ENCODE assay signal across 1 cellular context in the genomic region with DNA sequence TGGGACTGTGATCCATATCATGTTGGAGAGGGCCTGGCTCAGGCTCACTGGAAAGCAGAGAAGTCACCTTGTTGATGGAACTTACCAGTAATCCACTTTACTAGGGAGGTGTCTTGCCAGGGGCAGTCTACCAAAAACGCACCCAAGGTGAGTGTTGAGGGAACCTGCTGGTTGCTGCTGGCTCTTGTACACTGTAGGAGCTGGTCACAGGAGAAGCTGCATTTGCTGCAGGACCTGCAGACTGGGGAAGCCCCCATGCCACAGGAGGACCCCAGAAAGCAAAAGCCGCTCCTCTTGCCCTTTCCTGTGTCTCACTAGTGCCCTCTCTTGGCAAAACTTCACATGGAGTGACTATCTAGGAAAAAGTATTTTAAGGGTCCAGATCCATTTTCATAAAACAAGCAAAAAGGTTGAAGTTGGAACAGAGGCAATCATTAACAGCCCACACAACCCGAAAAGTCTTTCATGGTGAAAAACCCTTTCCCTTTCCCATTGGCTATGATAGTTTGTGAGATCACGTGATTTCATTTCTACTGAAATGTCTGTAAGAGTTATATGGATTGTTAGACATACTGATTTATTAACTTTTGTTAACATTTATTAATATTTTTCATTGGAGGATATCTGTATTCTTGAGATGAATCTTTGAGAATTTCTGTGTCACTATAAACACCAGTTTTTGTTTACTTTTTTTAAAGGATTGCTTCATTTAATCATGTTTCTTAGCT.
A peak's percentile ranks its signal among the peaks of the same experiment; 100 is the strongest.
TF ChIP-seq lines count a peak whose summit lies in the region.

No MANE protein-coding gene starts in this region.

TF ChIP-seq in HEK293, 187 proteins besides CTCF, POLR2A, EP300 and RAD21 (continued from another document and continues in another):
- TF ChIP-seq, protein P1, sequence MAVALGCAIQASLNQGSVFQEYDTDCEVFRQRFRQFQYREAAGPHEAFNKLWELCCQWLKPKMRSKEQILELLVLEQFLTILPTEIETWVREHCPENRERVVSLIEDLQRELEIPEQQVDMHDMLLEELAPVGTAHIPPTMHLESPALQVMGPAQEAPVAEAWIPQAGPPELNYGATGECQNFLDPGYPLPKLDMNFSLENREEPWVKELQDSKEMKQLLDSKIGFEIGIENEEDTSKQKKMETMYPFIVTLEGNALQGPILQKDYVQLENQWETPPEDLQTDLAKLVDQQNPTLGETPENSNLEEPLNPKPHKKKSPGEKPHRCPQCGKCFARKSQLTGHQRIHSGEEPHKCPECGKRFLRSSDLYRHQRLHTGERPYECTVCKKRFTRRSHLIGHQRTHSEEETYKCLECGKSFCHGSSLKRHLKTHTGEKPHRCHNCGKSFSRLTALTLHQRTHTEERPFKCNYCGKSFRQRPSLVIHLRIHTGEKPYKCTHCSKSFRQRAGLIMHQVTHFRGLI (tag by site-specific recombination; IDR thresholded peaks at IDR 0.05), result no peak
- TF ChIP-seq ZFP69B (tag by site-specific recombination; IDR thresholded peaks at IDR 0.05) (no peak), ZNF404 (tag by site-specific recombination; IDR thresholded peaks at IDR 0.05) (no peak), PRDM1 (tag by site-specific recombination; IDR thresholded peaks at IDR 0.05) (peak; percentile 57), ZNF292 (tag by site-specific recombination; IDR thresholded peaks at IDR 0.05; ENCODE audit: borderline replicate concordance, low read depth) (no peak), ZNF701 (tag by site-specific recombination; IDR thresholded peaks at IDR 0.05) (no peak), ZNF76 (tag by site-specific recombination; IDR thresholded peaks at IDR 0.05; ENCODE audit: borderline replicate concordance, low read depth) (no peak), ZNF19 (tag by site-specific recombination; IDR thresholded peaks at IDR 0.05; ENCODE audit: low read depth) (no peak), ZNF366 (tag by site-specific recombination; conservative IDR thresholded peaks at IDR 0.05) (no peak), ZFP37 (tag by site-specific recombination; IDR thresholded peaks at IDR 0.05) (no peak), ZEB2 (tag by site-specific recombination; IDR thresholded peaks at IDR 0.05) (0 out of 2 replicates have a peak, but pooled peaks have one; percentile 15), ZNF140 (tag by site-specific recombination; IDR thresholded peaks at IDR 0.05) (no peak), ZBTB21 (tag by site-specific recombination; IDR thresholded peaks at IDR 0.05) (no peak), ZBTB7A (tag by site-specific recombination; IDR thresholded peaks at IDR 0.05; ENCODE audit: low read depth) (no peak), KLF9 (tag by site-specific recombination; IDR thresholded peaks at IDR 0.05; ENCODE audit: low read depth) (no peak), TCF7L2 (IDR thresholded peaks at IDR 0.05; ENCODE audit: borderline replicate concordance, low read depth, low read length) (no peak), ZNF654 (tag by site-specific recombination; IDR thresholded peaks at IDR 0.05; ENCODE audit: low read depth) (peak; percentile 87), ZNF768 (tag by site-specific recombination; IDR thresholded peaks at IDR 0.05) (no peak), ZNF792 (tag by site-specific recombination; IDR thresholded peaks at IDR 0.05) (no peak), ZNF416 (tag by site-specific recombination; IDR thresholded peaks at IDR 0.05) (no peak), ZNF830 (tag by site-specific recombination; IDR thresholded peaks at IDR 0.05; ENCODE audit: low read depth) (no peak), ZNF600 (tag by site-specific recombination; IDR thresholded peaks at IDR 0.05) (peak; percentile 89), ZNF302 (tag by site-specific recombination; IDR thresholded peaks at IDR 0.05; ENCODE audit: low read depth) (no peak), ZNF211 (tag by site-specific recombination; IDR thresholded peaks at IDR 0.05; ENCODE audit: low read depth) (no peak), KLF1 (tag by site-specific recombination; IDR thresholded peaks at IDR 0.05) (no peak), MZF1 (tag by site-specific recombination; IDR thresholded peaks at IDR 0.05; ENCODE audit: borderline replicate concordance) (no peak), ZNF311 (tag by site-specific recombination; IDR thresholded peaks at IDR 0.05; ENCODE audit: borderline replicate concordance) (no peak), HOXA7 (CRISPR knock-in tag; IDR thresholded peaks at IDR 0.05; ENCODE audit: borderline replicate concordance) (no peak), ZNF239 (tag by site-specific recombination; IDR thresholded peaks at IDR 0.05) (no peak), ZNF426 (tag by site-specific recombination; IDR thresholded peaks at IDR 0.05) (no peak), ZNF174 (tag by site-specific recombination; IDR thresholded peaks at IDR 0.05) (no peak), ZNF777 (tag by site-specific recombination; IDR thresholded peaks at IDR 0.05; ENCODE audit: borderline replicate concordance) (no peak), SP7 (tag by site-specific recombination; IDR thresholded peaks at IDR 0.05) (0 out of 2 replicates have a peak, but pooled peaks have one; percentile 4)
- TF ChIP-seq, protein P2, sequence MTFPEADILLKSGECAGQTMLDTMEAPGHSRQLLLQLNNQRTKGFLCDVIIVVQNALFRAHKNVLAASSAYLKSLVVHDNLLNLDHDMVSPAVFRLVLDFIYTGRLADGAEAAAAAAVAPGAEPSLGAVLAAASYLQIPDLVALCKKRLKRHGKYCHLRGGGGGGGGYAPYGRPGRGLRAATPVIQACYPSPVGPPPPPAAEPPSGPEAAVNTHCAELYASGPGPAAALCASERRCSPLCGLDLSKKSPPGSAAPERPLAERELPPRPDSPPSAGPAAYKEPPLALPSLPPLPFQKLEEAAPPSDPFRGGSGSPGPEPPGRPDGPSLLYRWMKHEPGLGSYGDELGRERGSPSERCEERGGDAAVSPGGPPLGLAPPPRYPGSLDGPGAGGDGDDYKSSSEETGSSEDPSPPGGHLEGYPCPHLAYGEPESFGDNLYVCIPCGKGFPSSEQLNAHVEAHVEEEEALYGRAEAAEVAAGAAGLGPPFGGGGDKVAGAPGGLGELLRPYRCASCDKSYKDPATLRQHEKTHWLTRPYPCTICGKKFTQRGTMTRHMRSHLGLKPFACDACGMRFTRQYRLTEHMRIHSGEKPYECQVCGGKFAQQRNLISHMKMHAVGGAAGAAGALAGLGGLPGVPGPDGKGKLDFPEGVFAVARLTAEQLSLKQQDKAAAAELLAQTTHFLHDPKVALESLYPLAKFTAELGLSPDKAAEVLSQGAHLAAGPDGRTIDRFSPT (tag by site-specific recombination; IDR thresholded peaks at IDR 0.05), result no peak
- TF ChIP-seq, protein P3, sequence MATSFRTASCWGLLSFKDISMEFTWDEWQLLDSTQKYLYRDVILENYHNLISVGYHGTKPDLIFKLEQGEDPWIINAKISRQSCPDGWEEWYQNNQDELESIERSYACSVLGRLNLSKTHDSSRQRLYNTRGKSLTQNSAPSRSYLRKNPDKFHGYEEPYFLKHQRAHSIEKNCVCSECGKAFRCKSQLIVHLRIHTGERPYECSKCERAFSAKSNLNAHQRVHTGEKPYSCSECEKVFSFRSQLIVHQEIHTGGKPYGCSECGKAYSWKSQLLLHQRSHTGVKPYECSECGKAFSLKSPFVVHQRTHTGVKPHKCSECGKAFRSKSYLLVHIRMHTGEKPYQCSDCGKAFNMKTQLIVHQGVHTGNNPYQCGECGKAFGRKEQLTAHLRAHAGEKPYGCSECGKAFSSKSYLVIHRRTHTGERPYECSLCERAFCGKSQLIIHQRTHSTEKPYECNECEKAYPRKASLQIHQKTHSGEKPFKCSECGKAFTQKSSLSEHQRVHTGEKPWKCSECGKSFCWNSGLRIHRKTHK (tag by site-specific recombination; IDR thresholded peaks at IDR 0.05), result no peak
- TF ChIP-seq, protein P4, sequence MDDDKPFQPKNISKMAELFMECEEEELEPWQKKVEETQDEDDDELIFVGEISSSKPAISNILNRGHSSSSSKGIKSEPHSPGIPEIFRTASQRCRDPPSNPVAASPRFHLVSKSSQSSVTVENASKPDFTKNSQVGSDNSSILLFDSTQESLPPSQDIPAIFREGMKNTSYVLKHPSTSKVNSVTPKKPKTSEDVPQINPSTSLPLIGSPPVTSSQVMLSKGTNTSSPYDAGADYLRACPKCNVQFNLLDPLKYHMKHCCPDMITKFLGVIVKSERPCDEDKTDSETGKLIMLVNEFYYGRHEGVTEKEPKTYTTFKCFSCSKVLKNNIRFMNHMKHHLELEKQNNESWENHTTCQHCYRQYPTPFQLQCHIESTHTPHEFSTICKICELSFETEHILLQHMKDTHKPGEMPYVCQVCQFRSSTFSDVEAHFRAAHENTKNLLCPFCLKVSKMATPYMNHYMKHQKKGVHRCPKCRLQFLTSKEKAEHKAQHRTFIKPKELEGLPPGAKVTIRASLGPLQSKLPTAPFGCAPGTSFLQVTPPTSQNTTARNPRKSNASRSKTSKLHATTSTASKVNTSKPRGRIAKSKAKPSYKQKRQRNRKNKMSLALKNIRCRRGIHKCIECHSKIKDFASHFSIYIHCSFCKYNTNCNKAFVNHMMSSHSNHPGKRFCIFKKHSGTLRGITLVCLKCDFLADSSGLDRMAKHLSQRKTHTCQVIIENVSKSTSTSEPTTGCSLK (tag by site-specific recombination; IDR thresholded peaks at IDR 0.05), result no peak
- TF ChIP-seq, protein P5, sequence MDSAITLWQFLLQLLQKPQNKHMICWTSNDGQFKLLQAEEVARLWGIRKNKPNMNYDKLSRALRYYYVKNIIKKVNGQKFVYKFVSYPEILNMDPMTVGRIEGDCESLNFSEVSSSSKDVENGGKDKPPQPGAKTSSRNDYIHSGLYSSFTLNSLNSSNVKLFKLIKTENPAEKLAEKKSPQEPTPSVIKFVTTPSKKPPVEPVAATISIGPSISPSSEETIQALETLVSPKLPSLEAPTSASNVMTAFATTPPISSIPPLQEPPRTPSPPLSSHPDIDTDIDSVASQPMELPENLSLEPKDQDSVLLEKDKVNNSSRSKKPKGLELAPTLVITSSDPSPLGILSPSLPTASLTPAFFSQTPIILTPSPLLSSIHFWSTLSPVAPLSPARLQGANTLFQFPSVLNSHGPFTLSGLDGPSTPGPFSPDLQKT (IDR thresholded peaks at IDR 0.05; ENCODE audit: borderline replicate concordance, low read depth, low read length), result no peak
- TF ChIP-seq, protein P6, sequence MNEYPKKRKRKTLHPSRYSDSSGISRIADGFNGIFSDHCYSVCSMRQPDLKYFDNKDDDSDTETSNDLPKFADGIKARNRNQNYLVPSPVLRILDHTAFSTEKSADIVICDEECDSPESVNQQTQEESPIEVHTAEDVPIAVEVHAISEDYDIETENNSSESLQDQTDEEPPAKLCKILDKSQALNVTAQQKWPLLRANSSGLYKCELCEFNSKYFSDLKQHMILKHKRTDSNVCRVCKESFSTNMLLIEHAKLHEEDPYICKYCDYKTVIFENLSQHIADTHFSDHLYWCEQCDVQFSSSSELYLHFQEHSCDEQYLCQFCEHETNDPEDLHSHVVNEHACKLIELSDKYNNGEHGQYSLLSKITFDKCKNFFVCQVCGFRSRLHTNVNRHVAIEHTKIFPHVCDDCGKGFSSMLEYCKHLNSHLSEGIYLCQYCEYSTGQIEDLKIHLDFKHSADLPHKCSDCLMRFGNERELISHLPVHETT (tag by site-specific recombination; IDR thresholded peaks at IDR 0.05), result no peak
- TF ChIP-seq, protein P7, sequence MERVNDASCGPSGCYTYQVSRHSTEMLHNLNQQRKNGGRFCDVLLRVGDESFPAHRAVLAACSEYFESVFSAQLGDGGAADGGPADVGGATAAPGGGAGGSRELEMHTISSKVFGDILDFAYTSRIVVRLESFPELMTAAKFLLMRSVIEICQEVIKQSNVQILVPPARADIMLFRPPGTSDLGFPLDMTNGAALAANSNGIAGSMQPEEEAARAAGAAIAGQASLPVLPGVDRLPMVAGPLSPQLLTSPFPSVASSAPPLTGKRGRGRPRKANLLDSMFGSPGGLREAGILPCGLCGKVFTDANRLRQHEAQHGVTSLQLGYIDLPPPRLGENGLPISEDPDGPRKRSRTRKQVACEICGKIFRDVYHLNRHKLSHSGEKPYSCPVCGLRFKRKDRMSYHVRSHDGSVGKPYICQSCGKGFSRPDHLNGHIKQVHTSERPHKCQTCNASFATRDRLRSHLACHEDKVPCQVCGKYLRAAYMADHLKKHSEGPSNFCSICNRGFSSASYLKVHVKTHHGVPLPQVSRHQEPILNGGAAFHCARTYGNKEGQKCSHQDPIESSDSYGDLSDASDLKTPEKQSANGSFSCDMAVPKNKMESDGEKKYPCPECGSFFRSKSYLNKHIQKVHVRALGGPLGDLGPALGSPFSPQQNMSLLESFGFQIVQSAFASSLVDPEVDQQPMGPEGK (tag by site-specific recombination; IDR thresholded peaks at IDR 0.05), result peak; percentile 65
- TF ChIP-seq, protein P8, sequence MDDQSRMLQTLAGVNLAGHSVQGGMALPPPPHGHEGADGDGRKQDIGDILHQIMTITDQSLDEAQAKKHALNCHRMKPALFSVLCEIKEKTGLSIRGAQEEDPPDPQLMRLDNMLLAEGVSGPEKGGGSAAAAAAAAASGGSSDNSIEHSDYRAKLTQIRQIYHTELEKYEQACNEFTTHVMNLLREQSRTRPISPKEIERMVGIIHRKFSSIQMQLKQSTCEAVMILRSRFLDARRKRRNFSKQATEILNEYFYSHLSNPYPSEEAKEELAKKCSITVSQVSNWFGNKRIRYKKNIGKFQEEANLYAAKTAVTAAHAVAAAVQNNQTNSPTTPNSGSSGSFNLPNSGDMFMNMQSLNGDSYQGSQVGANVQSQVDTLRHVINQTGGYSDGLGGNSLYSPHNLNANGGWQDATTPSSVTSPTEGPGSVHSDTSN (CRISPR knock-in tag; IDR thresholded peaks at IDR 0.05), result no peak
